Comparison of ENCODE assay signal across 31 cellular contexts in genomic region chr19:30679789-30680188, GRCh38.
"Had no signal": no experiment of that assay in that cellular context is flagged by ENCODE, and none has a peak within 500 bp of the region (broad histone marks: within the 10 kb centered on the region; RNA-seq: fewer than 3 reads in every experiment).

No MANE protein-coding gene starts in this region.

- H3K4me3 ChIP-seq: adrenal gland, body of pancreas, breast epithelium had no signal

- H3K27ac ChIP-seq: adrenal gland, body of pancreas, brain microvascular endothelial cell, breast epithelium, VCaP had no signal

- H3K27me3 ChIP-seq: adrenal gland, body of pancreas, brain microvascular endothelial cell had no signal

- H3K9me3 ChIP-seq: adrenal gland, body of pancreas, breast epithelium had no signal

- DNase-seq: activated B cell treated with CpG ODN at 0.5 μM for 24 hours; activated CD4-positive, alpha-beta memory T cell treated with anti-CD3 and anti-CD28 coated beads for 36 hours; activated CD4-positive, alpha-beta T cell treated with anti-CD3 and anti-CD28 coated beads for 4 hours; activated CD4-positive, alpha-beta T cell treated with anti-CD3 and anti-CD28 coated beads, Interleukin-2, amount 10 ng/mL, durations not matched to agents 24 days and 14 days; activated CD4-positive, alpha-beta T cell treated with anti-CD3 and anti-CD28 coated beads, Interleukin-2, amount 50 U/mL, for 1 hour; activated CD4-positive, alpha-beta T cell treated with anti-CD3 and anti-CD28 coated beads, Interleukin-2, amount 50 U/mL, for 4 hours; activated CD4-positive, CD25-positive, alpha-beta regulatory T cell treated with anti-CD3 and anti-CD28 coated beads, Interleukin-2, amount 50 U/mL, for 72 hours; activated CD8-positive, alpha-beta memory T cell treated with anti-CD3 and anti-CD28 coated beads, Interleukin-2, amount 50 U/mL, for 4 hours; activated CD8-positive, alpha-beta T cell treated with anti-CD3 and anti-CD28 coated beads for 36 hours; activated effector memory CD4-positive, alpha-beta T cell treated with anti-CD3 and anti-CD28 coated beads, Interleukin-2, amount 50 U/mL, for 16 hours; activated gamma-delta T cell treated with Interleukin-2 at 50 U/mL for 16 hours; activated naive CD4-positive, alpha-beta T cell; activated naive CD4-positive, alpha-beta T cell treated with anti-CD3 and anti-CD28 coated beads, Interleukin-2, amount 10 ng/mL, durations not matched to agents 7 days and 5 days; activated naive CD8-positive, alpha-beta T cell treated with anti-CD3 and anti-CD28 coated beads for 36 hours; activated T-cell treated with anti-CD3 and anti-CD28 coated beads for 4 hours; activated T-cell treated with anti-CD3 and anti-CD28 coated beads, Interleukin-2, amount 50 U/mL, for 1 hour; activated T-cell treated with anti-CD3 and anti-CD28 coated beads, Interleukin-2, amount 50 U/mL, for 4 hours; activated T-cell treated with anti-CD3 and anti-CD28 coated beads, Interleukin-2, amount 50 U/mL, for 72 hours; adrenal gland; amniotic stem cell; body of pancreas; brain microvascular endothelial cell; central memory CD4-positive, alpha-beta T cell; T-helper 2 cell; T-helper 9 cell had no signal

- ATAC-seq: activated CD8-positive, alpha-beta T cell treated with anti-CD3 and anti-CD28 coated beads for 36 hours; activated T-cell treated with anti-CD3 and anti-CD28 coated beads, Interleukin-2, amount 50 U/mL, for 4 hours; activated T-cell treated with anti-CD3 and anti-CD28 coated beads, Interleukin-2, amount 50 U/mL, for 72 hours; activated T-helper 17 cell treated with anti-CD3 and anti-CD28 coated beads, Interleukin-2, amount 50 U/mL, for 72 hours; body of pancreas had no signal

- H3K4me1 ChIP-seq: breast epithelium had no signal

- FAIRE-seq: astrocyte, colon, TTC549 had no signal

- H3K36me3 ChIP-seq: adrenal gland, brain microvascular endothelial cell, breast epithelium had no signal
